8 cellular contexts compared by ENCODE assay signal in the genomic region with DNA sequence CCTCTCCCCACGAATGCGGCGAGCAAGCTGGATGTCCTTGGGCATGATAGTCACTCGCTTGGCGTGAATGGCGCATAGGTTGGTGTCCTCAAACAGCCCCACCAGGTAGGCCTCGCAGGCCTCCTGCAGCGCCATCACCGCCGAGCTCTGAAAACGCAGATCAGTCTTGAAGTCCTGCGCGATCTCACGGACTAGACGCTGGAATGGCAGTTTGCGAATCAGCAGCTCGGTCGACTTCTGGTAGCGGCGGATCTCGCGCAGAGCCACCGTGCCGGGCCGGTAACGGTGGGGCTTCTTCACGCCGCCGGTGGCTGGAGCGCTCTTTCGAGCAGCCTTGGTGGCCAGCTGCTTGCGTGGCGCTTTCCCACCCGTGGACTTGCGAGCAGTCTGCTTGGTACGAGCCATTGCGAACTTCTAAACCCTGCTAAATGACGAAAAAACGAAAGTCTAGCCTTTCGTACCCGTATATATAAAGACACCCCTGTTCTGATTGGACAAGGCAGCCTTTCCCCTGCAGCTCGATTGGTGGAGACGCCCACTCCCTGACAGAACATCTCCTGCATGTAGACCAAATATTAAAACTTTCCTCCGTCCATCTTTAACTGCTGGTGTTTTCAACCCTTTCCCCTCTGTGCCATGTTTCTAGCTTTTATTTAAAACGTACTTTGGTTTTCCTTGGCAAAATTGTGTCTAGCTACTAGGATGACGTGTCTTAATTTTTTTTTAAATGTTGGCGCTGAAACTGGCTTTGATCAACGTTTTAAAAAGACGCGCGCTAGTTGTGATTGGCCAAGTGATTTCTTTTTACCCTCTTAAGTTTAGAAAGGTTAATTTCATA.
DNase-seq lines count a peak whose midpoint lies in the region; ATAC-seq and TF ChIP-seq lines count a peak whose summit lies in the region.

No MANE protein-coding gene starts in this region.

- 1% methylated on average over 51 of the region's 51 CpGs for WGBS in right cardiac atrium
- under 1% methylated on average over 51 of the region's 51 CpGs for WGBS in prostate gland

- TF ChIP-seq POLR2A in NB4 (IDR thresholded peaks at IDR 0.05; ENCODE audit: extremely low read depth, insufficient read length) (peak; percentile 97), prostate gland (IDR thresholded peaks at IDR 0.05) (peak; percentile 77)

- intact Hi-C loops in ascending aorta (cut with DNase I), result loop anchor here (2.0 to 5.0 kb wide), 3 partner anchors 76 to 165 kb away; a partner anchor contains a TSS
- intact Hi-C loops in right cardiac atrium (cut with DNase I), result loop anchor here in 1 of 4 donors (10.0 kb wide), 2 partner anchors 72 to 142 kb away; a partner anchor contains a TSS
- intact Hi-C loops in prostate gland (cut with DNase I), result loop anchor here (5.0 kb wide), 1 partner anchor 170 kb away; a partner anchor contains a TSS

- no peaks in the 10 kb centered on the region; the same call in 1 of the 2 replicates for H3K79me2 ChIP-seq in SU-DHL-6 (ENCODE audit: insufficient read depth, low read length)

- H3K4me1 ChIP-seq in ascending aorta (peaks cover 4 to 13% of the 10 kb centered on the region in 2 donors), right cardiac atrium (ENCODE audit: control insufficient read depth, insufficient read depth, low read length) (peaks cover 5% of the 10 kb centered on the region), prostate gland (replicated peaks) (peaks cover 3% of the 10 kb centered on the region)

- H3K4me2 ChIP-seq in SU-DHL-6 (ENCODE audit: low read depth, low read length, poor library complexity, severe bottlenecking), result peak overlapping the region; percentile 88

- DNase-seq in HFF-Myc (ENCODE audit: extremely low read depth, low read depth), result peak; percentile 91
- DNase-seq in NB4 (ENCODE audit: low read depth), result peak; percentile 97
- DNase-seq in ascending aorta (ENCODE audit: low spot score in 2 of 2), result peak; percentile 64 to 91
- DNase-seq in right cardiac atrium, result peak; percentile 77 to 87 (median 83)
- peak; percentile 91 for DNase-seq in prostate gland (ENCODE audit: low spot score)
- no peak for DNase-seq in 8988T

- ATAC-seq in right cardiac atrium, result peak; percentile 79 to 82

- H3K9me3 ChIP-seq in SU-DHL-6 (ENCODE audit: insufficient read depth, low read length) (no peaks in the 10 kb centered on the region), ascending aorta (no peaks in the 10 kb centered on the region), right cardiac atrium (ENCODE audit: control insufficient read depth, low read length) (no peaks in the 10 kb centered on the region), prostate gland (no peaks in the 10 kb centered on the region)

- H3F3A ChIP-seq in SU-DHL-6 (ENCODE audit: insufficient read depth), result peaks cover 85% of the 10 kb centered on the region

- no peaks in the 10 kb centered on the region for H3K9me2 ChIP-seq in SU-DHL-6 (replicated peaks; ENCODE audit: insufficient read depth, low read length)

- H3K27ac ChIP-seq in SU-DHL-6 (ENCODE audit: low read depth, low read length) (peak overlapping the region; percentile 94), ascending aorta (peak overlapping the region; percentile 92 to 95), right cardiac atrium (ENCODE audit: low read length) (peak overlapping the region; percentile 99), prostate gland (peak overlapping the region; percentile 87 to 91)

- H4K20me1 ChIP-seq in SU-DHL-6 (ENCODE audit: low read depth, low read length), result no peaks in the 10 kb centered on the region

- H3K27me3 ChIP-seq in SU-DHL-6 (ENCODE audit: low read length), result no peaks in the 10 kb centered on the region
- no peaks in the 10 kb centered on the region for H3K27me3 ChIP-seq in ascending aorta
- no peaks in the 10 kb centered on the region for H3K27me3 ChIP-seq in right cardiac atrium (ENCODE audit: control insufficient read depth, insufficient read depth)
- H3K27me3 ChIP-seq in prostate gland (replicated peaks; ENCODE audit: insufficient read depth), result no peaks in the 10 kb centered on the region

- H3K4me3 ChIP-seq in GM08714 (ENCODE audit: low read length), result peak overlapping the region; percentile 87
- H3K4me3 ChIP-seq in HFF-Myc (replicated peaks; ENCODE audit: low read depth, low read length), result peak overlapping the region; percentile 77
- H3K4me3 ChIP-seq in NB4 (ENCODE audit: low read depth, low read length), result peak overlapping the region; percentile 71
- peak overlapping the region; percentile 61 for H3K4me3 ChIP-seq in SU-DHL-6 (ENCODE audit: insufficient read depth, low read length, poor library complexity, severe bottlenecking)
- peak overlapping the region; percentile 62 to 86 for H3K4me3 ChIP-seq in ascending aorta
- H3K4me3 ChIP-seq in right cardiac atrium (ENCODE audit: low read length), result peak overlapping the region; percentile 82
- peak overlapping the region; percentile 56 to 68 for H3K4me3 ChIP-seq in prostate gland

- H2AFZ ChIP-seq in SU-DHL-6 (ENCODE audit: low read depth, low read length, severe bottlenecking), result no peak overlapping the region

- H3K36me3 ChIP-seq in SU-DHL-6 (ENCODE audit: low read length) (no peaks in the 10 kb centered on the region), ascending aorta (no peaks in the 10 kb centered on the region), prostate gland (no peaks in the 10 kb centered on the region)

- peak overlapping the region; percentile 89 for H3K9ac ChIP-seq in SU-DHL-6 (ENCODE audit: low read length)

- TF ChIP-seq CTCF in HFF-Myc (IDR thresholded peaks at IDR 0.05; ENCODE audit: low read depth, low read length, missing control alignments) (no peak), NB4 (IDR thresholded peaks at IDR 0.05; ENCODE audit: low read depth, low read length) (no peak), SU-DHL-6 (IDR thresholded peaks at IDR 0.05; ENCODE audit: insufficient read depth, low read length, poor library complexity, severe bottlenecking) (no peak), ascending aorta (IDR thresholded peaks at IDR 0.05) (no peak), prostate gland (IDR thresholded peaks at IDR 0.05) (peak in 1 of 4 experiments; percentile 5)
